Comparison of ENCODE assay signal across 8 cellular contexts in the genomic region with DNA sequence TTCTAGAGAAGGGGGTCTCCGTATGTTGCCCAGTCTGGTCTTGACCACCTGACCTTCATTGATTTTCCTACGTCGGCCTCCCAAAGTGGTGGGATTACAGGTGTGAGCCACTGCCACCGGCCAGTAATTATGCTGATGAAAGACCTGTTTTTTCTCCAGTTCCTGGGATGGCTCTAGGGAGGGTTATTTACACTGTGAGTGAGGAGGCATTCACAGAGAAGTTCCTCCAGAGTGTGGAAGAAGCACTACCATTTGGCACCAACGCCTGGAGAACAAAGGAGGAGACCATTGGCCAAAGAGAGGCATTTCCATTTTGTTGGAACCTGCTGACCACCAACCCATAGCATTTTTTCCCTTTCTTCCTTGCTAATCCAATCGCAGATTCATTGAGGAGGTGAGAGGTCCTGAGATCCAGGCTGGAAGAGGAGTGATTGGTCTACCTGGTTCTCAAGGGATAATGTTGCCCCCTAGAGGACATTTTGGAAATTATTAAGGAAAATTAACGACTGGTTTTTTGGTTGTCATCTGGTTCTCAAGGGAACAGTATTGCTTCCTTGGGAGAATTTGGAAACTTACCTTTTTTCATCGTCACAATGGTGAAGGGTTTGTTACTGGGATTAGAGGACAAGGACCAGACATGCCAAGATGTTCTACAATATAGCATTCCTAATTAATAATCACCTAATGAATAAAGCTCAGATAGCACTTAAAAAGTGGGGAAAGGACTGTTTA. TPM values are rescaled to one million over a fixed set of nuclear protein-coding genes. Genes with fewer than 3 reads are reported as not detected.
DNase-seq lines count a peak whose midpoint lies in the region; ATAC-seq, FAIRE-seq and TF ChIP-seq lines count a peak whose summit lies in the region.

No MANE protein-coding gene starts in this region.

- peaks cover 7% of the 10 kb centered on the region for H3K4me1 Mint-ChIP-seq in activated CD4-positive, alpha-beta T cell treated with anti-CD3 and anti-CD28 coated beads, Interleukin-2, amount 10 ng/mL, durations not matched to agents 7 days and 5 days

- CTCF ChIA-PET in K562 (lab: Yijun Ruan, JAX; ENCODE audit: low intra/inter-chr PET ratio): interaction anchor here (0.5 to 3.4 kb wide), 4 partner anchors 46 to 595 kb away, joined by 3 to 35 read pairs (median 10); no protein-coding TSS in a partner anchor
- CTCF ChIA-PET in activated CD4-positive, alpha-beta T cell treated with anti-CD3 and anti-CD28 coated beads, Interleukin-2, amount 10 ng/mL, durations not matched to agents 7 days and 5 days (lab: Charles Lee): interaction anchor here (0.6 to 2.3 kb wide), 8 partner anchors 12 to 414 kb away, joined by 3 to 13 read pairs (median 4); a partner anchor contains a TSS

- H3K9me1 ChIP-seq in K562 (ENCODE audit: control insufficient read depth, insufficient read depth, low read length): no peaks in the 10 kb centered on the region

- H3K36me3 Mint-ChIP-seq in activated CD4-positive, alpha-beta T cell treated with anti-CD3 and anti-CD28 coated beads, Interleukin-2, amount 10 ng/mL, durations not matched to agents 7 days and 5 days (ENCODE audit: low read depth): no peaks in the 10 kb centered on the region

- no peaks in the 10 kb centered on the region for H3K79me2 ChIP-seq in K562 (ENCODE audit: control insufficient read depth, insufficient read depth, low read length)

- H3K27ac ChIP-seq in K562 (ENCODE audit: extremely low read depth, low read depth, low read length): no peak overlapping the region
- H3K27ac ChIP-seq in subcutaneous abdominal adipose tissue (ENCODE audit: low read depth, low read length): peak overlapping the region; percentile 75

- 41% methylated on average over 8 of the region's 8 CpGs for WGBS in K562 (ENCODE audit: insufficient coverage, low coverage, missing lambda C conversion rate)

- H3K4me1 ChIP-seq in K562 (replicated peaks in 1 of 2; ENCODE audit: control insufficient read depth in 2 of 2, insufficient read depth in 2 of 2, low read length in 2 of 2) (peaks cover 0 to 10% of the 10 kb centered on the region in 2 experiments; a peak in 3 of 5 replicates), subcutaneous abdominal adipose tissue (ENCODE audit: control insufficient read depth in 5 of 5, insufficient read depth in 5 of 5, low read length in 5 of 5) (peaks cover 2 to 15% (median 7%) of the 10 kb centered on the region in 5 donors)

- no peak overlapping the region for H3K9ac ChIP-seq in K562 (ENCODE audit: insufficient read depth in 1 of 2, low read depth in 2 of 2, low read length in 2 of 2)
- H3K9ac ChIP-seq in subcutaneous abdominal adipose tissue (ENCODE audit: low read length in 5 of 5): peak overlapping the region in 2 of 5 donors; percentile 42 to 62

- no peak overlapping the region for H3K4me3 Mint-ChIP-seq in activated CD4-positive, alpha-beta T cell treated with anti-CD3 and anti-CD28 coated beads, Interleukin-2, amount 10 ng/mL, durations not matched to agents 7 days and 5 days

- FAIRE-seq in K562 (lab: Jason Lieb, UNC): peak; percentile 91

- H3K27ac Mint-ChIP-seq in activated CD4-positive, alpha-beta T cell treated with anti-CD3 and anti-CD28 coated beads, Interleukin-2, amount 10 ng/mL, durations not matched to agents 7 days and 5 days: no peak overlapping the region

- TF ChIP-seq EP300 in K562 (IDR thresholded peaks at IDR 0.05; ENCODE audit: low read length): no peak

- TF ChIP-seq RAD21 in K562 (CRISPR knock-in tag; conservative IDR thresholded peaks at IDR 0.05 in 1 of 2, IDR thresholded peaks at IDR 0.05 in 1 of 2): peak; percentile 83 to 92

- H3K4me3 ChIP-seq in K562: no peak overlapping the region
- no peak overlapping the region for H3K4me3 ChIP-seq in subcutaneous abdominal adipose tissue (ENCODE audit: low read depth in 1 of 5, low read length in 5 of 5)

- peaks cover 3% of the 10 kb centered on the region for H3K9me3 ChIP-seq in K562 (replicated peaks; ENCODE audit: control insufficient read depth, insufficient read depth, low read depth, low read length)
- H3K9me3 ChIP-seq in subcutaneous abdominal adipose tissue (ENCODE audit: control insufficient read depth in 5 of 5, low read length in 5 of 5): no peaks in the 10 kb centered on the region

- H3K36me3 ChIP-seq in K562 (ENCODE audit: control insufficient read depth, insufficient read depth, low read length) (no peaks in the 10 kb centered on the region), subcutaneous abdominal adipose tissue (ENCODE audit: control insufficient read depth in 5 of 5, insufficient read depth in 5 of 5, low read length in 5 of 5) (no peaks in the 10 kb centered on the region)

- no peak for TF ChIP-seq POLR2A in K562 (conservative IDR thresholded peaks at IDR 0.05)

- BruUV-seq in K562 (replicated peaks; lab: Mats Ljungman, UMichigan): no TSS peak

- DNase-seq in DMS153 treated with DMSO at 0.1 percent for 48 hours (lab: John Stamatoyannopoulos, UW; ENCODE audit: unreplicated experiment): peak; percentile 64
- peak; percentile 73 for DNase-seq in HuH-7 (ENCODE audit: low spot score)
- DNase-seq in NCI-H748 treated with DMSO at 0.1 percent for 48 hours (lab: John Stamatoyannopoulos, UW): peak; percentile 90
- peak; percentile 68 to 78 (median 70) for DNase-seq in K562 (ENCODE audit: extremely low read depth in 1 of 4, low spot score in 3 of 4)
- DNase-seq in iris pigment epithelial cell (ENCODE audit: low read depth): peak; percentile 68
- DNase-seq in activated CD4-positive, alpha-beta T cell treated with anti-CD3 and anti-CD28 coated beads, Interleukin-2, amount 10 ng/mL, durations not matched to agents 7 days and 5 days: no peak

- H3K9me3 Mint-ChIP-seq in activated CD4-positive, alpha-beta T cell treated with anti-CD3 and anti-CD28 coated beads, Interleukin-2, amount 10 ng/mL, durations not matched to agents 7 days and 5 days: no peaks in the 10 kb centered on the region

- H2AFZ ChIP-seq in K562 (ENCODE audit: low read depth, low read length): peak overlapping the region; percentile 10

- H3K27me3 Mint-ChIP-seq in activated CD4-positive, alpha-beta T cell treated with anti-CD3 and anti-CD28 coated beads, Interleukin-2, amount 10 ng/mL, durations not matched to agents 7 days and 5 days: peaks cover 2% of the 10 kb centered on the region

- intact Hi-C loops in K562 (cut with micrococcal nuclease): loop anchor here (1.0 kb wide), 3 partner anchors 46 to 112 kb away; no protein-coding TSS in a partner anchor

- in situ Hi-C loops in K562 (cut with MboI): loop anchor here (5.0 to 10.0 kb wide), 2 partner anchors 43 to 270 kb away; a partner anchor contains a TSS

- no peaks in the 10 kb centered on the region for H4K20me1 ChIP-seq in K562 (replicated peaks; ENCODE audit: control insufficient read depth, insufficient read depth, low read length)

- H3K4me2 ChIP-seq in K562 (ENCODE audit: insufficient read depth, low read length): no peak overlapping the region

- TF ChIP-seq CTCF in K562 (IDR thresholded peaks at IDR 0.05 in 2 of 3, conservative IDR thresholded peaks at IDR 0.05 in 1 of 3; ENCODE audit: insufficient read depth in 2 of 3, low read depth in 1 of 3, low read length in 3 of 3): peak; percentile 68 to 88 (median 74)

- POLR2A ChIA-PET in K562 (lab: Yijun Ruan, JAX): interaction anchor here (1.0 to 4.3 kb wide), 3 partner anchors 11 to 89 kb away, joined by 3 to 31 read pairs (median 26); a partner anchor contains a TSS
- POLR2A ChIA-PET in activated CD4-positive, alpha-beta T cell treated with anti-CD3 and anti-CD28 coated beads, Interleukin-2, amount 10 ng/mL, durations not matched to agents 7 days and 5 days (lab: Charles Lee): no interaction called here

- ATAC-seq in K562: peak; percentile 85
- no peak for ATAC-seq in GM21717 (IDR thresholded peaks at IDR 0.05; ENCODE audit: unreplicated experiment)

- no peaks in the 10 kb centered on the region for H3K27me3 ChIP-seq in K562 (ENCODE audit: control insufficient read depth in 2 of 2, insufficient read depth in 2 of 2, low read length in 2 of 2)
- H3K27me3 ChIP-seq in subcutaneous abdominal adipose tissue (ENCODE audit: control insufficient read depth in 5 of 5, insufficient read depth in 4 of 5, low read length in 5 of 5): no peaks in the 10 kb centered on the region

RNA-seq across cellular contexts. Expression of a gene that starts 5.5 kb away (rescaled TPM):
- total RNA-seq in K562 (2011; cell fraction: chromatin; rRNA removed; ENCODE audit: low replicate concordance): 86.7 and 121 TPM in 2 replicates
- 37.9 and 42.4 TPM in 2 replicates for total RNA-seq in K562 (2011; cell fraction: nucleolus; rRNA removed)
- total RNA-seq in K562 (2011; cell fraction: nucleoplasm; rRNA removed): 54.9 and 55.4 TPM in 2 replicates
- total RNA-seq in K562 (2014; rRNA removed) (194 and 213 TPM in 2 replicates), K562 (2014; rRNA removed; fragmentation: Illumina TruSeq; extraction: Trizol) (215 and 244 TPM in 2 replicates), K562 (2015; rRNA removed; fragmentation: Illumina TruSeq; extraction: Trizol) (220 and 231 TPM in 2 replicates), K562 (2021) (205 and 217 TPM in 2 replicates)
- polyA plus RNA-seq in K562 (2011; rRNA removed) (199 and 297 TPM in 2 replicates), K562 (2014; fragmentation: Illumina TruSeq; extraction: Trizol) (293 and 299 TPM in 2 replicates), K562 (2014; fragmentation: Nextera tagmentation; extraction: Ambion mirVana) (100 to 1,000 TPM in 1 of 2 experiments, 10 to 100 TPM in 1; 82.8 to 133 TPM), K562 (2014; rRNA removed) (250 and 273 TPM in 2 replicates)
- 175 and 205 TPM in 2 replicates for polyA plus RNA-seq in K562 (2011; cell fraction: cytosol; rRNA removed)
- 41.2 and 60.5 TPM in 2 replicates for polyA plus RNA-seq in K562 (2011; cell fraction: nucleus; rRNA removed)
- 207 and 215 TPM in 2 replicates for polyA plus RNA-seq in K562 (2012)
- 138 and 156 TPM in 2 replicates for polyA minus RNA-seq in K562 (2011; rRNA and poly(A)+ RNA removed)
- polyA minus RNA-seq in K562 (2011; cell fraction: cytosol; rRNA and poly(A)+ RNA removed): 63.5 and 64.3 TPM in 2 replicates
- polyA minus RNA-seq in K562 (2011; cell fraction: nucleus; rRNA and poly(A)+ RNA removed): 11.0 and 20.4 TPM in 2 replicates
- 100 to 1,000 TPM; 162 to 168 TPM for total RNA-seq in activated CD4-positive, alpha-beta T cell treated with anti-CD3 and anti-CD28 coated beads, Interleukin-2, amount 10 ng/mL, durations not matched to agents 7 days and 5 days

RNA-seq across cellular contexts. Expression of a gene that starts 11.5 kb away (rescaled TPM):
- 66.1 and 83.6 TPM in 2 replicates for total RNA-seq in K562 (2011; cell fraction: chromatin; rRNA removed; ENCODE audit: low replicate concordance)
- 24.1 and 34.0 TPM in 2 replicates for total RNA-seq in K562 (2011; cell fraction: nucleolus; rRNA removed)
- 30.9 TPM in 2 replicates for total RNA-seq in K562 (2011; cell fraction: nucleoplasm; rRNA removed)
- 18.3 and 26.0 TPM in 2 replicates for total RNA-seq in K562 (2014; rRNA removed)
- total RNA-seq in K562 (2014; rRNA removed; fragmentation: Illumina TruSeq; extraction: Trizol): 19.6 and 24.1 TPM in 2 replicates
- total RNA-seq in K562 (2015; rRNA removed; fragmentation: Illumina TruSeq; extraction: Trizol): 13.2 and 19.1 TPM in 2 replicates
- 59.5 and 75.6 TPM in 2 replicates for total RNA-seq in K562 (2021)
- polyA plus RNA-seq in K562 (2011; rRNA removed): 4.0 and 5.3 TPM in 2 replicates
- 2.2 and 3.7 TPM in 2 replicates for polyA plus RNA-seq in K562 (2011; cell fraction: cytosol; rRNA removed)
- 14.1 and 22.9 TPM in 2 replicates for polyA plus RNA-seq in K562 (2011; cell fraction: nucleus; rRNA removed)
- 11.1 and 39.1 TPM in 2 replicates for polyA plus RNA-seq in K562 (2012)
- polyA plus RNA-seq in K562 (2014; fragmentation: Illumina TruSeq; extraction: Trizol): 33.5 and 33.7 TPM in 2 replicates
- 1 to 10 TPM; 2.2 to 8.0 TPM for polyA plus RNA-seq in K562 (2014; fragmentation: Nextera tagmentation; extraction: Ambion mirVana)
- 14.4 and 17.6 TPM in 2 replicates for polyA plus RNA-seq in K562 (2014; rRNA removed)
- 14.0 and 14.6 TPM in 2 replicates for polyA minus RNA-seq in K562 (2011; rRNA and poly(A)+ RNA removed)
- polyA minus RNA-seq in K562 (2011; cell fraction: cytosol; rRNA and poly(A)+ RNA removed): 23.3 and 31.7 TPM in 2 replicates
- polyA minus RNA-seq in K562 (2011; cell fraction: nucleus; rRNA and poly(A)+ RNA removed): 7.5 and 15.8 TPM in 2 replicates
- 100 to 1,000 TPM in 1 of 2 experiments, 10 to 100 TPM in 1; 99.5 to 115 TPM for total RNA-seq in activated CD4-positive, alpha-beta T cell treated with anti-CD3 and anti-CD28 coated beads, Interleukin-2, amount 10 ng/mL, durations not matched to agents 7 days and 5 days
